ENCODE assay signal across 8 cellular contexts in genomic region chr20:25296094-25297093, GRCh38. TPM values are rescaled to one million over a fixed set of nuclear protein-coding genes. Genes with fewer than 3 reads are reported as not detected.
A peak's percentile ranks its signal among the peaks of the same experiment; 100 is the strongest.
DNase-seq lines count a peak whose midpoint lies in the region; ATAC-seq, FAIRE-seq and TF ChIP-seq lines count a peak whose summit lies in the region.

No MANE protein-coding gene starts in this region.

- H3K4me3 Mint-ChIP-seq in neural crest cell = peak overlapping the region; percentile 31

- no peaks in the 10 kb centered on the region for H3K27me3 ChIP-seq in SJCRH30
- no peaks in the 10 kb centered on the region for H3K27me3 ChIP-seq in endothelial cell of umbilical vein (ENCODE audit: control insufficient read depth in 2 of 2, insufficient read depth in 2 of 2, low read length in 2 of 2)

- peak overlapping the region; percentile 43 for H3K27ac Mint-ChIP-seq in neural crest cell (ENCODE audit: unreplicated experiment)

- peak; percentile 20 to 39 for TF ChIP-seq CTCF in endothelial cell of umbilical vein (IDR thresholded peaks at IDR 0.05; ENCODE audit: extremely low read depth in 1 of 2, insufficient read depth in 1 of 2, low read depth in 1 of 2, low read length in 2 of 2)
- TF ChIP-seq CTCF in neural crest cell (conservative IDR thresholded peaks at IDR 0.05) = peak; percentile 45

- peak overlapping the region; percentile 77 for H3K27ac ChIP-seq in SJCRH30
- no peak overlapping the region for H3K27ac ChIP-seq in endothelial cell of umbilical vein (ENCODE audit: insufficient read depth, low read depth, low read length)

- H3K36me3 ChIP-seq in SJCRH30 = peaks cover 10% of the 10 kb centered on the region; the same call in 1 of the 2 replicates
- peaks cover 3 to 5% of the 10 kb centered on the region in 2 experiments for H3K36me3 ChIP-seq in endothelial cell of umbilical vein (ENCODE audit: control insufficient read depth in 2 of 2, extremely low read depth in 1 of 2, insufficient read depth in 2 of 2, low read length in 2 of 2)

- H3K4me2 ChIP-seq in endothelial cell of umbilical vein (ENCODE audit: insufficient read depth, low read length) = no peak overlapping the region

- H3K9me3 Mint-ChIP-seq in neural crest cell = no peaks in the 10 kb centered on the region

- no TSS peak for BruUV-seq in endothelial cell of umbilical vein (replicated peaks; lab: Mats Ljungman, UMichigan)

- H3K9me3 ChIP-seq in SJCRH30 (replicated peaks) (no peaks in the 10 kb centered on the region), endothelial cell of umbilical vein (replicated peaks; ENCODE audit: control insufficient read depth, insufficient read depth, low read length) (no peaks in the 10 kb centered on the region)

- no peaks in the 10 kb centered on the region for H3K79me2 ChIP-seq in endothelial cell of umbilical vein (ENCODE audit: control insufficient read depth, insufficient read depth, low read length)

- POLR2A ChIA-PET in endothelial cell of umbilical vein (lab: Charles Lee) = no interaction called here

- no peaks in the 10 kb centered on the region for H3K9me1 ChIP-seq in endothelial cell of umbilical vein (replicated peaks; ENCODE audit: control insufficient read depth, extremely low read depth, insufficient read depth, low read length)

- intact Hi-C loops in endothelial cell of umbilical vein (cut with micrococcal nuclease) = loop anchor here (1.0 kb wide), 1 partner anchor 301 kb away; no protein-coding TSS in a partner anchor

- no peak for TF ChIP-seq POLR2A in endothelial cell of umbilical vein (IDR thresholded peaks at IDR 0.05; ENCODE audit: low read depth, low read length)

- no peak overlapping the region for H3K4me3 ChIP-seq in SJCRH30
- no peak overlapping the region for H3K4me3 ChIP-seq in endothelial cell of umbilical vein (replicated peaks in 1 of 3; ENCODE audit: insufficient read depth in 1 of 3, low read depth in 1 of 3, low read length in 3 of 3)

- peaks cover 4% of the 10 kb centered on the region for H3K27me3 Mint-ChIP-seq in neural crest cell (ENCODE audit: low read depth)

- no peaks in the 10 kb centered on the region for H3K36me3 Mint-ChIP-seq in neural crest cell (ENCODE audit: low read depth)

- H3K4me1 ChIP-seq in SJCRH30 (peaks cover 55% of the 10 kb centered on the region), endothelial cell of umbilical vein (ENCODE audit: control insufficient read depth, extremely low read depth, insufficient read depth, low read length) (no peaks in the 10 kb centered on the region)

- dilution Hi-C loops in endothelial cell of umbilical vein (cut with MboI; ENCODE audit: extremely low pct_ligation_motif_present, low sequenced_read_pairs) = no loop called here

- H3K9ac ChIP-seq in endothelial cell of umbilical vein (replicated peaks; ENCODE audit: extremely low read depth, insufficient read depth, low read length) = no peak overlapping the region

- no peaks in the 10 kb centered on the region for H4K20me1 ChIP-seq in endothelial cell of umbilical vein (replicated peaks; ENCODE audit: control insufficient read depth, extremely low read depth, insufficient read depth, low read length)

- no peak overlapping the region for H2AFZ ChIP-seq in endothelial cell of umbilical vein (ENCODE audit: low read depth, low read length)

- FAIRE-seq in endothelial cell of umbilical vein (lab: Jason Lieb, UNC) = no peak

- peaks cover 6% of the 10 kb centered on the region for H3K4me1 Mint-ChIP-seq in neural crest cell

- CTCF ChIA-PET in endothelial cell of umbilical vein (lab: Charles Lee) = interaction anchor here (1.0 to 5.0 kb wide), 5 partner anchors 13 to 102 kb away, joined by 3 to 104 read pairs (median 5); no protein-coding TSS in a partner anchor

- DNase-seq in activated naive CD4-positive, alpha-beta T cell treated with Interleukin-2 at 50 U/mL for 16 hours = peak; percentile 30
- DNase-seq in activated naive CD4-positive, alpha-beta T cell (lab: John Stamatoyannopoulos, UW) = no peak
- DNase-seq in SJCRH30 (peak in 1 of 2 experiments; percentile 50), endothelial cell of umbilical vein (ENCODE audit: low read depth, low spot score) (no peak), neural crest cell (ENCODE audit: low read depth, low spot score) (no peak), NOMO-1 treated with DMSO at 0.1 percent for 48 hours (lab: John Stamatoyannopoulos, UW; ENCODE audit: unreplicated experiment) (no peak)
- no peak for DNase-seq in central memory CD4-positive, alpha-beta T cell

- ATAC-seq in HG02623 (IDR thresholded peaks at IDR 0.05; ENCODE audit: unreplicated experiment) = peak; percentile 18

TF ChIP-seq in endothelial cell of umbilical vein, 7 proteins besides CTCF, POLR2A, EP300 and RAD21:
- no peak for TF ChIP-seq FOS (IDR thresholded peaks at IDR 0.05; ENCODE audit: borderline replicate concordance, insufficient read depth, low read length)
- no peak for TF ChIP-seq EZH2 (IDR thresholded peaks at IDR 0.05; ENCODE audit: borderline replicate concordance, low read depth, low read length, severe bottlenecking)
- TF ChIP-seq JUN (IDR thresholded peaks at IDR 0.05; ENCODE audit: borderline replicate concordance, insufficient read depth, insufficient read length, low read depth) = no peak
- TF ChIP-seq POLR2AphosphoS5 (IDR thresholded peaks at IDR 0.05; ENCODE audit: insufficient read depth, low read depth, low read length) = no peak
- TF ChIP-seq, protein P1, sequence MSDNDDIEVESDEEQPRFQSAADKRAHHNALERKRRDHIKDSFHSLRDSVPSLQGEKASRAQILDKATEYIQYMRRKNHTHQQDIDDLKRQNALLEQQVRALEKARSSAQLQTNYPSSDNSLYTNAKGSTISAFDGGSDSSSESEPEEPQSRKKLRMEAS (IDR thresholded peaks at IDR 0.05; ENCODE audit: insufficient read depth, insufficient read length) = no peak
- no peak for TF ChIP-seq MYC (IDR thresholded peaks at IDR 0.05; ENCODE audit: low read depth, low read length)
- TF ChIP-seq GATA2 (IDR thresholded peaks at IDR 0.05; ENCODE audit: insufficient read depth, insufficient read length, low read depth, low read length) = no peak
TF ChIP-seq in endothelial cell of umbilical vein: peak in this region for 0.

RNA-seq across cellular contexts. Expression of gene PYGB, which starts 48.5 kb away (rescaled TPM):
- total RNA-seq in SJCRH30 (2014; rRNA removed; shearing (Covaris generic)) = 39.1 and 42.3 TPM in 2 replicates
- total RNA-seq in endothelial cell of umbilical vein = 57.2 and 60.2 TPM in 2 replicates
- polyA plus RNA-seq in endothelial cell of umbilical vein = 36.1 and 39.5 TPM in 2 replicates
- polyA plus RNA-seq in endothelial cell of umbilical vein (2011; cell fraction: cytosol; rRNA removed) = 34.7 and 35.1 TPM in 2 replicates
- 77.3 and 91.5 TPM in 2 replicates for polyA plus RNA-seq in endothelial cell of umbilical vein (2011; cell fraction: nucleus; rRNA removed)
- 74.6 and 78.9 TPM in 2 replicates for polyA plus RNA-seq in endothelial cell of umbilical vein (2012)
- 53.3 and 57.9 TPM in 2 replicates for polyA minus RNA-seq in endothelial cell of umbilical vein
- polyA minus RNA-seq in endothelial cell of umbilical vein (2011; cell fraction: cytosol; rRNA and poly(A)+ RNA removed) = 11.0 TPM
- 20.6 and 25.1 TPM in 2 replicates for polyA minus RNA-seq in endothelial cell of umbilical vein (2011; cell fraction: nucleus; rRNA and poly(A)+ RNA removed)
- total RNA-seq in neural crest cell = 71.1 and 77.1 TPM in 2 replicates
